Comparison of ENCODE assay signal across 19 cellular contexts in the genomic region with DNA sequence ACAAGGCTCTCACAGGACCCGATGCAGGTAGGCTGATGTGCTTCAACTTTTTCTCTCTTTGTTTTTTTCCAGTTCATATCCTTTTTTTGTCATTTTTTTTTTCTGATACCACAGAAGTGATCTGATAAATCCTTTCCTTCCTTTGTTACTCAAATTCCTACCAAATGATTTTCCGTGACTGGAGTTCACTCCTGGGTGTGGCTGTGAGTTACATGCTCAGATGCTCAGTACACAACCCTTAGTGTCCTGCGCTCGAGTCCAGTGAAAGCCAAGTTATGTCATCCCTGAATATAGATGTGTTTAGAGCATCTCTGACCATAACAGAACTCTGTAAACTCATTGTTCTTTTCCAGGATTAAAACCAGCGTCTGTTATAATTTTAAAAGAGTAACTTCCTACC.
"Had no signal": no experiment of that assay in that cellular context is flagged by ENCODE, and none has a peak within 500 bp of the region (broad histone marks: within the 10 kb centered on the region; RNA-seq: fewer than 3 reads in every experiment).

No MANE protein-coding gene starts in this region.

- H3K4me3 Mint-ChIP-seq: activated naive CD4-positive, alpha-beta T cell treated with anti-CD3 and anti-CD28 coated beads, Interleukin-2, amount 10 ng/mL, durations not matched to agents 7 days and 5 days; naive thymus-derived CD8-positive, alpha-beta T cell had no signal

- H3K27ac ChIP-seq: cardiac muscle cell, left lung, tibial artery, WERI-Rb-1 had no signal

- H3K27me3 Mint-ChIP-seq: activated naive CD4-positive, alpha-beta T cell treated with anti-CD3 and anti-CD28 coated beads, Interleukin-2, amount 10 ng/mL, durations not matched to agents 7 days and 5 days; naive thymus-derived CD8-positive, alpha-beta T cell; progenitor cell of endocrine pancreas had no signal

- H3K27ac Mint-ChIP-seq: activated naive CD4-positive, alpha-beta T cell treated with anti-CD3 and anti-CD28 coated beads, Interleukin-2, amount 10 ng/mL, durations not matched to agents 7 days and 5 days; naive thymus-derived CD8-positive, alpha-beta T cell; progenitor cell of endocrine pancreas had no signal

- DNase-seq: activated CD4-positive, alpha-beta T cell treated with anti-CD3 and anti-CD28 coated beads for 1 hour; activated effector memory CD4-positive, alpha-beta T cell treated with anti-CD3 and anti-CD28 coated beads, Interleukin-2, amount 50 U/mL, for 16 hours; activated naive CD4-positive, alpha-beta T cell treated with anti-CD3 and anti-CD28 coated beads, Interleukin-2, amount 10 ng/mL, durations not matched to agents 7 days and 5 days; amygdala; cortex of kidney; foreskin melanocyte; kidney glomerular epithelial cell; left lung; naive thymus-derived CD8-positive, alpha-beta T cell; stimulated activated CD4-positive, alpha-beta T cell treated with anti-CD3 and anti-CD28 coated beads, Interleukin-4, amount 100 ng/mL, for 24 hours; stimulated activated naive CD8-positive, alpha-beta T cell treated with anti-CD3 and anti-CD28 coated beads, Interleukin-15, Interleukin-2, amounts not matched to agents 100 U/mL and 50 U/mL, for 24 hours; substantia nigra; WERI-Rb-1 had no signal

- H3K27me3 ChIP-seq: cardiac muscle cell, left lung, tibial artery had no signal

- H3K36me3 ChIP-seq: cardiac muscle cell had no signal

- H3K4me1 Mint-ChIP-seq: naive thymus-derived CD8-positive, alpha-beta T cell had no signal

- H3K4me3 ChIP-seq: cardiac muscle cell, left lung, lung, tibial artery had no signal

- ATAC-seq: esophagus mucosa; left lung; naive thymus-derived CD8-positive, alpha-beta T cell; stimulated activated naive CD8-positive, alpha-beta T cell treated with anti-CD3 and anti-CD28 coated beads, Interleukin-15, Interleukin-2, amounts not matched to agents 100 U/mL and 50 U/mL, for 24 hours had no signal

- H3K9me3 ChIP-seq: left lung, tibial artery had no signal

- H3K4me1 ChIP-seq: left lung had no signal

- FAIRE-seq: endometrium had no signal
